17 cellular contexts compared by ENCODE assay signal in the genomic region with DNA sequence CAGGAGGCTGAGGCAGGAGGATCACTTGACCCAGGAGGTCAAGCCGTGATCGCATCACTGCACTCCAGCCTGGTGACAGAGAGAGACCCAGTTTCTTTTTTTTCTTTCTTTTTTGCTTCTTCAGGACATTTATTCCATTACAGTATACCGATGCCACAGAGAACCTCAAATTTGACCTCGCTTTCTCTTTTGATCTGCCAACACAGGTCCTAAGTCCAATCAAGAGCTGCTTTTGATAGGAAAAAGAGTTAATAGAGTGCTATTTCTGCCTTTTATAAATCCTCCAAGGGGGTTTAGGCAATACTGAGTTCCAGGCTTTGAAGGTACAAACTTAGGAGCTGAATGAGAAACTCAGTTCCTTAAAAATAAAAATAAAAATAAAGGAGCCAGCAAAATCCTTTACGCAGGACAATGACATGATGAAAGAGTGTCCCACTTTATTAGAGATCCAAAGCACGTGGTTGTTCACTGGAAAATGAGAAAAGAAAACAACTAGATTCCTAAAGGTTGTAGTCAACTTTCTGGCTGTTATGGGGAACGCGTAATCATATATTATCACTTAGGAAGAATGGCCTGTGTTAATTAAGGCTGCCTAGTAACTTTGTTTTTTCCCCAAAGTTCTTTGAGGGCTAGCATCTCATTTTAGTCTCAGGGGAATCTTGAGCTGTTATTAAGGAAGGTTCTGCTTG. TPM values are rescaled to one million over a fixed set of nuclear protein-coding genes. Genes with fewer than 3 reads are reported as not detected.
A peak's percentile ranks its signal among the peaks of the same experiment; 100 is the strongest.
DNase-seq lines count a peak whose midpoint lies in the region; ATAC-seq, FAIRE-seq and TF ChIP-seq lines count a peak whose summit lies in the region.
"Had no signal": no experiment of that assay in that cellular context is flagged by ENCODE, and none has a peak within 500 bp of the region (broad histone marks: within the 10 kb centered on the region; RNA-seq: fewer than 3 reads in every experiment).

No MANE protein-coding gene starts in this region.

- no peak for ATAC-seq in HG02763 (IDR thresholded peaks at IDR 0.05; ENCODE audit: unreplicated experiment)
- ATAC-seq in sciatic nerve = no peak

- WGBS in endodermal cell (ENCODE audit: insufficient coverage in 1 of 2, insufficient read length in 1 of 2), 2 experiments = 80 to 98% methylated on average over 2 to 8 of the region's 8 CpGs

- H3K27me3 ChIP-seq in endodermal cell (ENCODE audit: control insufficient read depth, insufficient read depth, low read length, poor library complexity, severe bottlenecking) (no peaks in the 10 kb centered on the region), osteoblast (ENCODE audit: insufficient read depth, low read length) (peaks cover 5% of the 10 kb centered on the region)

- no peak overlapping the region for H3K4me2 ChIP-seq in osteoblast (ENCODE audit: insufficient read depth, low read length)

- intact Hi-C loops in sciatic nerve (cut with DNase I) = no loop called here

- H3K9ac ChIP-seq in endodermal cell (ENCODE audit: extremely low read depth, low read length, poor library complexity, severe bottlenecking) = no peak overlapping the region

- H3K27me3 Mint-ChIP-seq in HFFc6 (ENCODE audit: insufficient read depth) (peaks cover 35% of the 10 kb centered on the region), endodermal cell (ENCODE audit: insufficient read depth) (no peaks in the 10 kb centered on the region)

- no peak for TF ChIP-seq CTCF in AG10803 (conservative IDR thresholded peaks at IDR 0.05; ENCODE audit: low read length)
- no peak for TF ChIP-seq CTCF in HFFc6 (IDR thresholded peaks at IDR 0.05)
- no peak for TF ChIP-seq CTCF in endodermal cell (conservative IDR thresholded peaks at IDR 0.05)
- no peak for TF ChIP-seq CTCF in osteoblast (IDR thresholded peaks at IDR 0.05; ENCODE audit: extremely low read depth, low read depth, low read length)

- peaks cover 4% of the 10 kb centered on the region for H3K4me1 ChIP-seq in endodermal cell (ENCODE audit: control insufficient read depth, insufficient read depth, low read length)
- peaks cover 6% of the 10 kb centered on the region for H3K4me1 ChIP-seq in osteoblast (ENCODE audit: insufficient read depth, low read length)

- H3K4me1 Mint-ChIP-seq in HFFc6 (ENCODE audit: low read depth) (peaks cover 28% of the 10 kb centered on the region), endodermal cell (peaks cover 40% of the 10 kb centered on the region)

- H3K9me3 Mint-ChIP-seq in HFFc6 = no peaks in the 10 kb centered on the region
- no peaks in the 10 kb centered on the region for H3K9me3 Mint-ChIP-seq in endodermal cell

- H3K9me3 ChIP-seq in endodermal cell (ENCODE audit: control insufficient read depth, low read length) = peaks cover 4% of the 10 kb centered on the region
- H3K9me3 ChIP-seq in osteoblast (ENCODE audit: low read depth, low read length) = no peaks in the 10 kb centered on the region

- H3K36me3 ChIP-seq in endodermal cell (ENCODE audit: control insufficient read depth, insufficient read depth, low read length) (no peaks in the 10 kb centered on the region), osteoblast (ENCODE audit: insufficient read depth, low read length) (no peaks in the 10 kb centered on the region)

- no peak overlapping the region for H3K4me3 Mint-ChIP-seq in HFFc6
- H3K4me3 Mint-ChIP-seq in endodermal cell = no peak overlapping the region

- H3K79me2 ChIP-seq in osteoblast (ENCODE audit: insufficient read depth, low read length) = no peaks in the 10 kb centered on the region

- peak; percentile 21 for DNase-seq in AG10803 (ENCODE audit: low read depth)
- peak; percentile 8 for DNase-seq in HFFc6
- DNase-seq in endodermal cell = no peak
- DNase-seq in osteoblast (ENCODE audit: insufficient read length, low spot score, missing footprints) = peak; percentile 78
- no peak for DNase-seq in activated naive CD4-positive, alpha-beta T cell treated with Interleukin-2 at 50 U/mL for 16 hours
- DNase-seq in sciatic nerve (ENCODE audit: low spot score) = no peak
- DNase-seq in HTR-8/SVneo (ENCODE audit: insufficient read length, low spot score) = no peak
- DNase-seq: C1 segment of cervical spinal cord, DMS 273 treated with DMSO at 0.1 percent for 48 hours, NCI-H1417, NCI-H1930, NCI-H2171, NCI-H446, OCI-M1 had no signal

- no peak overlapping the region for H2AFZ ChIP-seq in osteoblast (ENCODE audit: low read length)

- no peaks in the 10 kb centered on the region for H3K36me3 Mint-ChIP-seq in HFFc6 (ENCODE audit: low read depth)
- H3K36me3 Mint-ChIP-seq in endodermal cell (ENCODE audit: low read depth) = peaks cover 13% of the 10 kb centered on the region

- H3K27ac Mint-ChIP-seq in HFFc6 = no peak overlapping the region
- peak overlapping the region; percentile 10 for H3K27ac Mint-ChIP-seq in endodermal cell

- no peak for FAIRE-seq in HTR-8/SVneo (lab: Jason Lieb, UNC)
- FAIRE-seq: GM12892, H54 had no signal

- no peaks in the 10 kb centered on the region for H4K20me1 ChIP-seq in osteoblast (ENCODE audit: insufficient read depth, low read length)

- H3K4me3 ChIP-seq in AG10803 (ENCODE audit: low read length) (no peak overlapping the region), endodermal cell (ENCODE audit: low read length) (no peak overlapping the region), osteoblast (ENCODE audit: insufficient read depth, low read length) (no peak overlapping the region)

- no peak overlapping the region for H3K27ac ChIP-seq in endodermal cell (ENCODE audit: low read depth, low read length)
- no peak overlapping the region for H3K27ac ChIP-seq in osteoblast (ENCODE audit: low read depth, low read length)

RNA-seq across cellular contexts. Expression of a gene that starts 27.2 kb away (rescaled TPM):
- 10 to 100 TPM; 25.8 to 32.2 (median 28.1) TPM for total RNA-seq in HFFc6 (2021; fragmentation: NEBNext Ultra II Directional; extraction: Animal tissue kit (Norgen Biotek cat#: 25700))
- total RNA-seq in endodermal cell = 10 to 100 TPM; 50.6 to 53.1 TPM
- 24.4 TPM for polyA plus RNA-seq in endodermal cell (2013, experiment 1 of 2)
- 22.4 TPM for polyA plus RNA-seq in endodermal cell (2013, experiment 2 of 2)
- 52.2 and 53.2 TPM in 2 replicates for total RNA-seq in osteoblast
- 18.8 TPM for total RNA-seq in sciatic nerve

RNA-seq across cellular contexts. Expression of a gene that starts 40.2 kb away (rescaled TPM):
- total RNA-seq in HFFc6 (2021; fragmentation: NEBNext Ultra II Directional; extraction: Animal tissue kit (Norgen Biotek cat#: 25700)) = 10 to 100 TPM; 29.4 to 40.0 (median 32.7) TPM
- total RNA-seq in endodermal cell (100 to 1,000 TPM; 105 to 118 TPM), osteoblast (93.7 and 110 TPM in 2 replicates), sciatic nerve (82.4 TPM)
- polyA plus RNA-seq in endodermal cell (2013, experiment 1 of 2) = 47.1 TPM
- 42.1 TPM for polyA plus RNA-seq in endodermal cell (2013, experiment 2 of 2)

Comparison
In these comparisons a context has a peak if more than half of its experiments do, and no peak if none do; other contexts are left out.
1. DNase-seq: peak in AG10803 (single experiment), HFFc6 (single experiment) and osteoblast (single experiment); none in endodermal cell (single experiment), activated naive CD4-positive, alpha-beta T cell treated with Interleukin-2 at 50 U/mL for 16 hours (single experiment), sciatic nerve (single experiment) and HTR-8/SVneo (single experiment).